In the genomic region with DNA sequence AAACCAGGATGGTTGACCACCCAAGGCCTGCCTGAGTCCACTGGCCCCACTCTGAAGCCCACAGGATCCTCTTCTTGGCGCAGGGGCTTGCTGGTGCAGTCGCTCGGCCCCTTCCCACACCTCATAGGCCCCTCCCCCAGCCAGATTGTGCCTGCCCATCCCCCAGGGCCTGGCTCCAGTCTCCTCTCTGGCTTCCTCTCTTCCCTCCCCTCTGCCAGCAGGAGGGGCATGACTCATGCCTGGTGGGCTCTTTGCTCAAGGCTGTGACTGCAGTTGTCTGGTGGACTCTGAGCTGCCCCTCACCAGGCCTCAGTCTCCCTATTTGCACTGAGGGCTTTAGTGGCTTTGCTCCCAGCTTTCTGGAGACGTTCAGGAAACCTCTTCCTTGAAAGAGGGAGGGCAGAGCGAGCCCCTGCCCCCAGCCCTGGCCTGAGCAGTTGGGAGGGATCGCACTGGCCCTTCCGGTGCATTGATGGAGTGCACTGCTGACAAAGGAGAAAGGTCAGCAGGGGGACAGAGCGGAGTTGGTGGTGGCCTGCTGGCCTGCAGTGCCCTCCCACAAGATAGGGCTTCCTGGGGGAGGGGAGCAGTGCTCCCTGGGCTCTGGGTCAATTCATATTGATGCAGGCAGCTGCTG, we compare ENCODE assay signal across 1 cellular context.
A peak's percentile ranks its signal among the peaks of the same experiment; 100 is the strongest.
TF ChIP-seq lines count a peak whose summit lies in the region.

No MANE protein-coding gene starts in this region.

TF ChIP-seq in HepG2, 621 proteins besides CTCF, POLR2A, EP300 and RAD21 (continued from another document and continues in another):
- TF ChIP-seq, protein P1, sequence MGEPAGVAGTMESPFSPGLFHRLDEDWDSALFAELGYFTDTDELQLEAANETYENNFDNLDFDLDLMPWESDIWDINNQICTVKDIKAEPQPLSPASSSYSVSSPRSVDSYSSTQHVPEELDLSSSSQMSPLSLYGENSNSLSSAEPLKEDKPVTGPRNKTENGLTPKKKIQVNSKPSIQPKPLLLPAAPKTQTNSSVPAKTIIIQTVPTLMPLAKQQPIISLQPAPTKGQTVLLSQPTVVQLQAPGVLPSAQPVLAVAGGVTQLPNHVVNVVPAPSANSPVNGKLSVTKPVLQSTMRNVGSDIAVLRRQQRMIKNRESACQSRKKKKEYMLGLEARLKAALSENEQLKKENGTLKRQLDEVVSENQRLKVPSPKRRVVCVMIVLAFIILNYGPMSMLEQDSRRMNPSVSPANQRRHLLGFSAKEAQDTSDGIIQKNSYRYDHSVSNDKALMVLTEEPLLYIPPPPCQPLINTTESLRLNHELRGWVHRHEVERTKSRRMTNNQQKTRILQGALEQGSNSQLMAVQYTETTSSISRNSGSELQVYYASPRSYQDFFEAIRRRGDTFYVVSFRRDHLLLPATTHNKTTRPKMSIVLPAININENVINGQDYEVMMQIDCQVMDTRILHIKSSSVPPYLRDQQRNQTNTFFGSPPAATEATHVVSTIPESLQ (CRISPR knock-in tag; conservative IDR thresholded peaks at IDR 0.05) = no peak
- TF ChIP-seq RXRA (CRISPR knock-in tag; IDR thresholded peaks at IDR 0.05) = peak; percentile 90; the same call in 1 of the 2 replicates
- peak; percentile 33; the same call in 1 of the 2 replicates for TF ChIP-seq KDM3A (CRISPR knock-in tag; IDR thresholded peaks at IDR 0.05; ENCODE audit: low read depth)
- TF ChIP-seq, protein P2, sequence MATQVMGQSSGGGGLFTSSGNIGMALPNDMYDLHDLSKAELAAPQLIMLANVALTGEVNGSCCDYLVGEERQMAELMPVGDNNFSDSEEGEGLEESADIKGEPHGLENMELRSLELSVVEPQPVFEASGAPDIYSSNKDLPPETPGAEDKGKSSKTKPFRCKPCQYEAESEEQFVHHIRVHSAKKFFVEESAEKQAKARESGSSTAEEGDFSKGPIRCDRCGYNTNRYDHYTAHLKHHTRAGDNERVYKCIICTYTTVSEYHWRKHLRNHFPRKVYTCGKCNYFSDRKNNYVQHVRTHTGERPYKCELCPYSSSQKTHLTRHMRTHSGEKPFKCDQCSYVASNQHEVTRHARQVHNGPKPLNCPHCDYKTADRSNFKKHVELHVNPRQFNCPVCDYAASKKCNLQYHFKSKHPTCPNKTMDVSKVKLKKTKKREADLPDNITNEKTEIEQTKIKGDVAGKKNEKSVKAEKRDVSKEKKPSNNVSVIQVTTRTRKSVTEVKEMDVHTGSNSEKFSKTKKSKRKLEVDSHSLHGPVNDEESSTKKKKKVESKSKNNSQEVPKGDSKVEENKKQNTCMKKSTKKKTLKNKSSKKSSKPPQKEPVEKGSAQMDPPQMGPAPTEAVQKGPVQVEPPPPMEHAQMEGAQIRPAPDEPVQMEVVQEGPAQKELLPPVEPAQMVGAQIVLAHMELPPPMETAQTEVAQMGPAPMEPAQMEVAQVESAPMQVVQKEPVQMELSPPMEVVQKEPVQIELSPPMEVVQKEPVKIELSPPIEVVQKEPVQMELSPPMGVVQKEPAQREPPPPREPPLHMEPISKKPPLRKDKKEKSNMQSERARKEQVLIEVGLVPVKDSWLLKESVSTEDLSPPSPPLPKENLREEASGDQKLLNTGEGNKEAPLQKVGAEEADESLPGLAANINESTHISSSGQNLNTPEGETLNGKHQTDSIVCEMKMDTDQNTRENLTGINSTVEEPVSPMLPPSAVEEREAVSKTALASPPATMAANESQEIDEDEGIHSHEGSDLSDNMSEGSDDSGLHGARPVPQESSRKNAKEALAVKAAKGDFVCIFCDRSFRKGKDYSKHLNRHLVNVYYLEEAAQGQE (IDR thresholded peaks at IDR 0.05; ENCODE audit: borderline replicate concordance in 1 of 2, low read depth in 1 of 2, low read length in 2 of 2) = no peak
- TF ChIP-seq ATF1 (CRISPR knock-in tag; IDR thresholded peaks at IDR 0.05) = no peak
- no peak for TF ChIP-seq U2AF1 (optimal IDR thresholded peaks at IDR 0.05; ENCODE audit: low read depth, low read length)
- TF ChIP-seq, protein P3, sequence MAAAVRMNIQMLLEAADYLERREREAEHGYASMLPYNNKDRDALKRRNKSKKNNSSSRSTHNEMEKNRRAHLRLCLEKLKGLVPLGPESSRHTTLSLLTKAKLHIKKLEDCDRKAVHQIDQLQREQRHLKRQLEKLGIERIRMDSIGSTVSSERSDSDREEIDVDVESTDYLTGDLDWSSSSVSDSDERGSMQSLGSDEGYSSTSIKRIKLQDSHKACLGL (CRISPR knock-in tag; IDR thresholded peaks at IDR 0.05) = no peak
- no peak for TF ChIP-seq CEBPG (CRISPR knock-in tag; IDR thresholded peaks at IDR 0.05)
- no peak for TF ChIP-seq TAF1 (CRISPR knock-in tag; IDR thresholded peaks at IDR 0.05)
- TF ChIP-seq, protein P4, sequence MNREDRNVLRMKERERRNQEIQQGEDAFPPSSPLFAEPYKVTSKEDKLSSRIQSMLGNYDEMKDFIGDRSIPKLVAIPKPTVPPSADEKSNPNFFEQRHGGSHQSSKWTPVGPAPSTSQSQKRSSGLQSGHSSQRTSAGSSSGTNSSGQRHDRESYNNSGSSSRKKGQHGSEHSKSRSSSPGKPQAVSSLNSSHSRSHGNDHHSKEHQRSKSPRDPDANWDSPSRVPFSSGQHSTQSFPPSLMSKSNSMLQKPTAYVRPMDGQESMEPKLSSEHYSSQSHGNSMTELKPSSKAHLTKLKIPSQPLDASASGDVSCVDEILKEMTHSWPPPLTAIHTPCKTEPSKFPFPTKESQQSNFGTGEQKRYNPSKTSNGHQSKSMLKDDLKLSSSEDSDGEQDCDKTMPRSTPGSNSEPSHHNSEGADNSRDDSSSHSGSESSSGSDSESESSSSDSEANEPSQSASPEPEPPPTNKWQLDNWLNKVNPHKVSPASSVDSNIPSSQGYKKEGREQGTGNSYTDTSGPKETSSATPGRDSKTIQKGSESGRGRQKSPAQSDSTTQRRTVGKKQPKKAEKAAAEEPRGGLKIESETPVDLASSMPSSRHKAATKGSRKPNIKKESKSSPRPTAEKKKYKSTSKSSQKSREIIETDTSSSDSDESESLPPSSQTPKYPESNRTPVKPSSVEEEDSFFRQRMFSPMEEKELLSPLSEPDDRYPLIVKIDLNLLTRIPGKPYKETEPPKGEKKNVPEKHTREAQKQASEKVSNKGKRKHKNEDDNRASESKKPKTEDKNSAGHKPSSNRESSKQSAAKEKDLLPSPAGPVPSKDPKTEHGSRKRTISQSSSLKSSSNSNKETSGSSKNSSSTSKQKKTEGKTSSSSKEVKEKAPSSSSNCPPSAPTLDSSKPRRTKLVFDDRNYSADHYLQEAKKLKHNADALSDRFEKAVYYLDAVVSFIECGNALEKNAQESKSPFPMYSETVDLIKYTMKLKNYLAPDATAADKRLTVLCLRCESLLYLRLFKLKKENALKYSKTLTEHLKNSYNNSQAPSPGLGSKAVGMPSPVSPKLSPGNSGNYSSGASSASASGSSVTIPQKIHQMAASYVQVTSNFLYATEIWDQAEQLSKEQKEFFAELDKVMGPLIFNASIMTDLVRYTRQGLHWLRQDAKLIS (CRISPR knock-in tag; IDR thresholded peaks at IDR 0.05) = no peak
- no peak for TF ChIP-seq TCF12 (IDR thresholded peaks at IDR 0.05)
- no peak for TF ChIP-seq TCF12 (CRISPR knock-in tag; IDR thresholded peaks at IDR 0.05)
- TF ChIP-seq LCORL (IDR thresholded peaks at IDR 0.05) = no peak
- TF ChIP-seq LCORL (CRISPR knock-in tag; IDR thresholded peaks at IDR 0.05) = peak; percentile 24; the same call in 1 of the 2 replicates
- peak; percentile 75 for TF ChIP-seq JUN (CRISPR knock-in tag; IDR thresholded peaks at IDR 0.05)
- no peak; the same call in 1 of the 2 replicates for TF ChIP-seq MYC (CRISPR knock-in tag; IDR thresholded peaks at IDR 0.05; ENCODE audit: borderline replicate concordance)
- TF ChIP-seq, protein P5, sequence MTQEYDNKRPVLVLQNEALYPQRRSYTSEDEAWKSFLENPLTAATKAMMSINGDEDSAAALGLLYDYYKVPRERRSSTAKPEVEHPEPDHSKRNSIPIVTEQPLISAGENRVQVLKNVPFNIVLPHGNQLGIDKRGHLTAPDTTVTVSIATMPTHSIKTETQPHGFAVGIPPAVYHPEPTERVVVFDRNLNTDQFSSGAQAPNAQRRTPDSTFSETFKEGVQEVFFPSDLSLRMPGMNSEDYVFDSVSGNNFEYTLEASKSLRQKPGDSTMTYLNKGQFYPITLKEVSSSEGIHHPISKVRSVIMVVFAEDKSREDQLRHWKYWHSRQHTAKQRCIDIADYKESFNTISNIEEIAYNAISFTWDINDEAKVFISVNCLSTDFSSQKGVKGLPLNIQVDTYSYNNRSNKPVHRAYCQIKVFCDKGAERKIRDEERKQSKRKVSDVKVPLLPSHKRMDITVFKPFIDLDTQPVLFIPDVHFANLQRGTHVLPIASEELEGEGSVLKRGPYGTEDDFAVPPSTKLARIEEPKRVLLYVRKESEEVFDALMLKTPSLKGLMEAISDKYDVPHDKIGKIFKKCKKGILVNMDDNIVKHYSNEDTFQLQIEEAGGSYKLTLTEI (CRISPR knock-in tag; conservative IDR thresholded peaks at IDR 0.05) = no peak
- no peak for TF ChIP-seq ZNF788 (CRISPR knock-in tag; IDR thresholded peaks at IDR 0.05; ENCODE audit: borderline replicate concordance)
- no peak for TF ChIP-seq ZNF850 (CRISPR knock-in tag; conservative IDR thresholded peaks at IDR 0.05)
- TF ChIP-seq ATF7-NPFF (CRISPR knock-in tag; IDR thresholded peaks at IDR 0.05; ENCODE audit: low read depth) = no peak
- TF ChIP-seq ZNF274 (CRISPR knock-in tag; IDR thresholded peaks at IDR 0.05) = no peak
- TF ChIP-seq ZNF83 (CRISPR knock-in tag; IDR thresholded peaks at IDR 0.05; ENCODE audit: borderline replicate concordance) = no peak
- TF ChIP-seq, protein P6, sequence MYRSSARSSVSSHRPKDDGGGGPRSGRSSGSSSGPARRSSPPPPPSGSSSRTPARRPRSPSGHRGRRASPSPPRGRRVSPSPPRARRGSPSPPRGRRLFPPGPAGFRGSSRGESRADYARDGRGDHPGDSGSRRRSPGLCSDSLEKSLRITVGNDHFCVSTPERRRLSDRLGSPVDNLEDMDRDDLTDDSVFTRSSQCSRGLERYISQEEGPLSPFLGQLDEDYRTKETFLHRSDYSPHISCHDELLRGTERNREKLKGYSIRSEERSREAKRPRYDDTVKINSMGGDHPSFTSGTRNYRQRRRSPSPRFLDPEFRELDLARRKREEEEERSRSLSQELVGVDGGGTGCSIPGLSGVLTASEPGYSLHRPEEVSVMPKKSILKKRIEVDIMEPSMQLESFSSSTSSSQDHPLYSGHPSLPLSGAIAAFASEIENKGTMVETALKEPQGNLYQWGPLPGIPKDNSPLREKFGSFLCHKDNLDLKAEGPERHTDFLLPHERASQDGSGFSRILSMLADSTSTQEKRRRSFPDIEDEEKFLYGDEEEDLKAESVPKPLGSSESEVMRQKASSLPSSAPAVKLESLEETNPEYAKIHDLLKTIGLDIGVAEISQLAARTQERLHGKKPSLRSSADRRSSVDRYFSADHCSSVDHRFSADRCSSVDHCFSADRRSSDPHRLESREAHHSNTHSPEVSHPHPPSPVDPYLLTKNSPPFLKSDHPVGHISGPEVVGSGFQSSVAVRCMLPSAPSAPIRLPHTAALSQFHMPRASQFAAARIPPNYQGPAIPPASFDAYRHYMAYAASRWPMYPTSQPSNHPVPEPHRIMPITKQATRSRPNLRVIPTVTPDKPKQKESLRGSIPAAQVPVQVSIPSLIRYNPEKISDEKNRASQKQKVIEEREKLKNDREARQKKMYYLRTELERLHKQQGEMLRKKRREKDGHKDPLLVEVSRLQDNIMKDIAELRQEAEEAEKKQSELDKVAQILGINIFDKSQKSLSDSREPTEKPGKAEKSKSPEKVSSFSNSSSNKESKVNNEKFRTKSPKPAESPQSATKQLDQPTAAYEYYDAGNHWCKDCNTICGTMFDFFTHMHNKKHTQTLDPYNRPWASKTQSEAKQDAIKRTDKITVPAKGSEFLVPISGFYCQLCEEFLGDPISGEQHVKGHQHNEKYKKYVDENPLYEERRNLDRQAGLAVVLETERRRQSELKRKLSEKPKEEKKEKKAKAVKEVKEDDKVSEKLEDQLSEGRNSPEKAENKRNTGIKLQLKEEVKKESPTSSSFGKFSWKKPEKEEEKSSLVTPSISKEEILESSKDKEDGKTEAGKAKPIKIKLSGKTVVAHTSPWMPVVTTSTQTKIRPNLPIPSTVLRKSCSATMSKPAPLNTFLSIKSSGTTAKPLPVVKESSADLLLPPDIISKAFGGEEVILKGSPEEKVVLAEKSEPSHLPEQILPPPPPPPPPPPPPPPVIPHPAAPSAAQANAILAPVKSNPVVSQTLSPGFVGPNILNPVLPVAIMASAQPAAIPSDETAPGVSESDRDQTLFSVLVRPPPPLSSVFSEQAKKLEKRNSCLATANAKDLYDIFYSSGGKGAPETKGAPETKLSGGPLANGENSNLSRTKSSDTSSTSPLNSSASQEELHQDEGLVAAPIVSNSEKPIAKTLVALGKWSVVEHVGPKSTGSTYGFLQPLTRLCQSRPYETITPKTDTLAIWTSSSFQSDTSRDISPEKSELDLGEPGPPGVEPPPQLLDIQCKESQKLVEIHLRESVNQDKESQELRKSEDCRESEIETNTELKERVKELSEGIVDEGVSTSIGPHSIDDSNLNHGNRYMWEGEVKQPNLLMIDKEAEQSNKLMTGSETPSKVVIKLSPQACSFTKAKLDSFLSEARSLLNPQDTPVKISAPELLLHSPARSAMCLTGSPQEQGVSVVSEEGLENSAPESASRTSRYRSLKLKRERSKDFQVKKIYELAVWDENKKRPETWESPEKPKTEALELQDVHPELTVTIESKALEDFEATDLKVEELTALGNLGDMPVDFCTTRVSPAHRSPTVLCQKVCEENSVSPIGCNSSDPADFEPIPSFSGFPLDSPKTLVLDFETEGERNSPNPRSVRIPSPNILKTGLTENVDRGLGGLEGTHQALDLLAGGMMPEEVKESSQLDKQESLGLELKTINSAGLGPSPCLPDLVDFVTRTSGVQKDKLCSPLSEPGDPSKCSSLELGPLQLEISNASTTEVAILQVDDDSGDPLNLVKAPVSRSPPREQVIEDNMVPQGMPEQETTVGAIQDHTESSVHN (CRISPR knock-in tag; IDR thresholded peaks at IDR 0.05) = no peak
- TF ChIP-seq BCL6 (CRISPR knock-in tag; IDR thresholded peaks at IDR 0.05) = 0 out of 2 replicates have a peak, but pooled peaks have one; percentile 44
- no peak for TF ChIP-seq PHF20 (CRISPR knock-in tag; IDR thresholded peaks at IDR 0.05)
- no peak for TF ChIP-seq EED (CRISPR knock-in tag; IDR thresholded peaks at IDR 0.05)
- peak; percentile 44; the same call in 1 of the 2 replicates for TF ChIP-seq ELF3 (CRISPR knock-in tag; IDR thresholded peaks at IDR 0.05)
- TF ChIP-seq, protein P7, sequence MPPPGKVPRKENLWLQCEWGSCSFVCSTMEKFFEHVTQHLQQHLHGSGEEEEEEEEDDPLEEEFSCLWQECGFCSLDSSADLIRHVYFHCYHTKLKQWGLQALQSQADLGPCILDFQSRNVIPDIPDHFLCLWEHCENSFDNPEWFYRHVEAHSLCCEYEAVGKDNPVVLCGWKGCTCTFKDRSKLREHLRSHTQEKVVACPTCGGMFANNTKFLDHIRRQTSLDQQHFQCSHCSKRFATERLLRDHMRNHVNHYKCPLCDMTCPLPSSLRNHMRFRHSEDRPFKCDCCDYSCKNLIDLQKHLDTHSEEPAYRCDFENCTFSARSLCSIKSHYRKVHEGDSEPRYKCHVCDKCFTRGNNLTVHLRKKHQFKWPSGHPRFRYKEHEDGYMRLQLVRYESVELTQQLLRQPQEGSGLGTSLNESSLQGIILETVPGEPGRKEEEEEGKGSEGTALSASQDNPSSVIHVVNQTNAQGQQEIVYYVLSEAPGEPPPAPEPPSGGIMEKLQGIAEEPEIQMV (CRISPR knock-in tag; IDR thresholded peaks at IDR 0.05; ENCODE audit: low read depth) = no peak
- 0 out of 2 replicates have a peak, but pooled peaks have one; percentile 10 for TF ChIP-seq GATA4 (IDR thresholded peaks at IDR 0.05; ENCODE audit: borderline replicate concordance, low read depth)
- TF ChIP-seq, protein P8, sequence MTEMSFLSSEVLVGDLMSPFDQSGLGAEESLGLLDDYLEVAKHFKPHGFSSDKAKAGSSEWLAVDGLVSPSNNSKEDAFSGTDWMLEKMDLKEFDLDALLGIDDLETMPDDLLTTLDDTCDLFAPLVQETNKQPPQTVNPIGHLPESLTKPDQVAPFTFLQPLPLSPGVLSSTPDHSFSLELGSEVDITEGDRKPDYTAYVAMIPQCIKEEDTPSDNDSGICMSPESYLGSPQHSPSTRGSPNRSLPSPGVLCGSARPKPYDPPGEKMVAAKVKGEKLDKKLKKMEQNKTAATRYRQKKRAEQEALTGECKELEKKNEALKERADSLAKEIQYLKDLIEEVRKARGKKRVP (CRISPR knock-in tag; IDR thresholded peaks at IDR 0.05) = no peak
- no peak for TF ChIP-seq PHF5A (CRISPR knock-in tag; IDR thresholded peaks at IDR 0.05; ENCODE audit: low read depth, unreplicated experiment)
